In genomic region chr4:65968873-65969272, GRCh38 we compare ENCODE assay signal across 20 cellular contexts.
DNase-seq lines count a peak whose midpoint lies in the region; ATAC-seq lines count a peak whose summit lies in the region.
"Had no signal": no experiment of that assay in that cellular context is flagged by ENCODE, and none has a peak within 500 bp of the region (broad histone marks: within the 10 kb centered on the region; RNA-seq: fewer than 3 reads in every experiment).

No MANE protein-coding gene starts in this region.

- DNase-seq in DMS 273 (lab: John Stamatoyannopoulos, UW; ENCODE audit: unreplicated experiment), result peak; percentile 0
- DNase-seq in DMS 273 treated with DMSO at 0.1 percent for 48 hours (lab: John Stamatoyannopoulos, UW), result no peak
- DNase-seq in amniotic epithelial cell (ENCODE audit: low read depth), result peak; percentile 60
- DNase-seq in iris pigment epithelial cell (ENCODE audit: low read depth), result peak; percentile 37
- peak; percentile 48 for DNase-seq in stromal cell of bone marrow (ENCODE audit: low read depth)
- DNase-seq in NCI-H2029 (lab: John Stamatoyannopoulos, UW), result no peak
- DNase-seq: activated CD8-positive, alpha-beta T cell treated with anti-CD3 and anti-CD28 coated beads for 36 hours; activated naive CD8-positive, alpha-beta T cell treated with anti-CD3 and anti-CD28 coated beads for 36 hours; CD4-positive, CD25-positive, alpha-beta regulatory T cell; effector CD8-positive, alpha-beta T cell; esophagus squamous epithelium; H9; left cardiac atrium; NCI-H146; stimulated activated CD4-positive, alpha-beta T cell treated with anti-CD3 and anti-CD28 coated beads, Interleukin-4, amount 100 ng/mL, for 4 hours; stimulated activated CD8-positive, alpha-beta memory T cell treated with anti-CD3 and anti-CD28 coated beads, Interleukin-4, amount 100 ng/mL, for 48 hours; T-cell; tibial artery had no signal

- ATAC-seq in HG03135 (IDR thresholded peaks at IDR 0.05; ENCODE audit: unreplicated experiment) (no peak), GM18520 (IDR thresholded peaks at IDR 0.05; ENCODE audit: unreplicated experiment) (no peak)
- ATAC-seq: activated CD8-positive, alpha-beta T cell treated with anti-CD3 and anti-CD28 coated beads for 36 hours; T-cell had no signal

Comparison
In these comparisons a context has a peak if more than half of its experiments do, and no peak if none do; other contexts are left out.
1. DNase-seq: peak in DMS 273 (single experiment), amniotic epithelial cell (single experiment), iris pigment epithelial cell (single experiment) and stromal cell of bone marrow (single experiment); none in DMS 273 treated with DMSO at 0.1 percent for 48 hours (single experiment) and NCI-H2029 (single experiment).